ENCODE assay signal across 16 cellular contexts in the genomic region with DNA sequence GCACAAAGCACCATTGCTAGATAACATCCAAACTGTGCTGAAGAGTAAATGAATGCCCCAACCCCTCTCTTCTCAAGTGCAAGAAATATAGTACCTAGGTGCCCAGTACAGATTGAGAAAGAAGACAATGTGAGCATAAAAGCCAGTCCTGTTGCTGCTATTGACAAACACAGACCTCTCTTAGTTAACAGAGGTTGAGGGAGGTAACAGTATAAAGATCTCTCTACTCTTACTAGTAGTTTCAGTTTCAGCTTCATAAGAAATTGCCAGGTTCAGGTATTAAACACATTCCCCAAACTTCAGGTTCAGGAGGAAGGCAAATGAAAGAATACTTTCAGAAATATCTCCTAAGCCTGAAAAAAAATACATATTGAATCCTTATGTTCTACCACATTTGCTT. TPM values are rescaled to one million over a fixed set of nuclear protein-coding genes. Genes with fewer than 3 reads are reported as not detected.
DNase-seq lines count a peak whose midpoint lies in the region; ATAC-seq and TF ChIP-seq lines count a peak whose summit lies in the region.
"Had no signal": no experiment of that assay in that cellular context is flagged by ENCODE, and none has a peak within 500 bp of the region (broad histone marks: within the 10 kb centered on the region; RNA-seq: fewer than 3 reads in every experiment).

No MANE protein-coding gene starts in this region.

- H3K4me3 Mint-ChIP-seq in progenitor cell of endocrine pancreas (ENCODE audit: low read depth), result no peak overlapping the region
- H3K4me3 Mint-ChIP-seq: activated naive CD8-positive, alpha-beta T cell treated with anti-CD3 and anti-CD28 coated beads, Interleukin-2, amount 50 U/mL, for 24 hours; CD14-positive monocyte had no signal

- H3K27ac Mint-ChIP-seq in progenitor cell of endocrine pancreas, result no peak overlapping the region
- H3K27ac Mint-ChIP-seq in activated naive CD4-positive, alpha-beta T cell treated with anti-CD3 and anti-CD28 coated beads, Interleukin-2, amount 50 U/mL, for 72 hours, result no peak overlapping the region
- H3K27ac Mint-ChIP-seq: activated naive CD8-positive, alpha-beta T cell treated with anti-CD3 and anti-CD28 coated beads, Interleukin-2, amount 50 U/mL, for 24 hours; CD14-positive monocyte had no signal

- no peak for TF ChIP-seq CTCF in progenitor cell of endocrine pancreas (IDR thresholded peaks at IDR 0.05; ENCODE audit: unreplicated experiment)

- DNase-seq in progenitor cell of endocrine pancreas (ENCODE audit: low spot score, unreplicated experiment) (no peak), amygdala (lab: John Stamatoyannopoulos, UW) (no peak), nucleus accumbens (lab: John Stamatoyannopoulos, UW) (no peak)
- no peak for DNase-seq in activated naive CD4-positive, alpha-beta T cell treated with anti-CD3 and anti-CD28 coated beads, Interleukin-2, amount 50 U/mL, for 72 hours (ENCODE audit: low spot score in 2 of 2)
- DNase-seq: activated naive CD8-positive, alpha-beta T cell treated with anti-CD3 and anti-CD28 coated beads, Interleukin-2, amount 50 U/mL, for 24 hours; cerebellar nuclear complex; GM23248; NCI-H1105 treated with DMSO at 0.1 percent for 48 hours; NCI-H446; PC-3 had no signal

- ATAC-seq in GM18873 (IDR thresholded peaks at IDR 0.05; ENCODE audit: low FRiP score, unreplicated experiment) (peak; percentile 52), GM21381 (IDR thresholded peaks at IDR 0.05; ENCODE audit: unreplicated experiment) (peak; percentile 76), HG02852 (IDR thresholded peaks at IDR 0.05; ENCODE audit: unreplicated experiment) (peak; percentile 69), HG03457 (IDR thresholded peaks at IDR 0.05; ENCODE audit: unreplicated experiment) (peak; percentile 62)
- ATAC-seq in activated naive CD4-positive, alpha-beta T cell treated with anti-CD3 and anti-CD28 coated beads, Interleukin-2, amount 50 U/mL, for 72 hours, result no peak
- ATAC-seq: activated naive CD8-positive, alpha-beta T cell treated with anti-CD3 and anti-CD28 coated beads, Interleukin-2, amount 50 U/mL, for 24 hours; K562; PC-3 had no signal

- peaks cover 12% of the 10 kb centered on the region for H3K36me3 Mint-ChIP-seq in progenitor cell of endocrine pancreas (ENCODE audit: insufficient read depth)
- H3K36me3 Mint-ChIP-seq in activated naive CD4-positive, alpha-beta T cell treated with anti-CD3 and anti-CD28 coated beads, Interleukin-2, amount 50 U/mL, for 72 hours, result peaks cover 7 to 8% of the 10 kb centered on the region in 2 donors

- H3K4me1 Mint-ChIP-seq in progenitor cell of endocrine pancreas (ENCODE audit: low read depth), result no peaks in the 10 kb centered on the region
- H3K4me1 Mint-ChIP-seq: activated naive CD8-positive, alpha-beta T cell treated with anti-CD3 and anti-CD28 coated beads, Interleukin-2, amount 50 U/mL, for 24 hours; CD14-positive monocyte had no signal

- H3K27me3 Mint-ChIP-seq in progenitor cell of endocrine pancreas, result no peaks in the 10 kb centered on the region
- H3K27me3 Mint-ChIP-seq: activated naive CD8-positive, alpha-beta T cell treated with anti-CD3 and anti-CD28 coated beads, Interleukin-2, amount 50 U/mL, for 24 hours had no signal

- no peaks in the 10 kb centered on the region for H3K9me3 Mint-ChIP-seq in progenitor cell of endocrine pancreas (ENCODE audit: low read depth)
- H3K9me3 Mint-ChIP-seq in activated naive CD4-positive, alpha-beta T cell treated with anti-CD3 and anti-CD28 coated beads, Interleukin-2, amount 50 U/mL, for 72 hours, result no peaks in the 10 kb centered on the region
- H3K9me3 Mint-ChIP-seq: activated naive CD8-positive, alpha-beta T cell treated with anti-CD3 and anti-CD28 coated beads, Interleukin-2, amount 50 U/mL, for 24 hours had no signal

RNA-seq across cellular contexts. Expression of gene TBC1D32, which starts 31.4 kb away (rescaled TPM):
- 13.6 and 15.4 TPM in 2 replicates for total RNA-seq in progenitor cell of endocrine pancreas
- 10 to 100 TPM in 1 of 2 donors, 1 to 10 TPM in 1; 8.4 to 12.6 TPM for total RNA-seq in activated naive CD4-positive, alpha-beta T cell treated with anti-CD3 and anti-CD28 coated beads, Interleukin-2, amount 50 U/mL, for 72 hours

Comparison
In these comparisons a context has a peak if more than half of its experiments do, and no peak if none do; other contexts are left out.
1. ATAC-seq: peak in GM18873 (single experiment), GM21381 (single experiment), HG02852 (single experiment) and HG03457 (single experiment); none in activated naive CD4-positive, alpha-beta T cell treated with anti-CD3 and anti-CD28 coated beads, Interleukin-2, amount 50 U/mL, for 72 hours (0 of 2).